Comparison of ENCODE assay signal across 25 cellular contexts in the genomic region with DNA sequence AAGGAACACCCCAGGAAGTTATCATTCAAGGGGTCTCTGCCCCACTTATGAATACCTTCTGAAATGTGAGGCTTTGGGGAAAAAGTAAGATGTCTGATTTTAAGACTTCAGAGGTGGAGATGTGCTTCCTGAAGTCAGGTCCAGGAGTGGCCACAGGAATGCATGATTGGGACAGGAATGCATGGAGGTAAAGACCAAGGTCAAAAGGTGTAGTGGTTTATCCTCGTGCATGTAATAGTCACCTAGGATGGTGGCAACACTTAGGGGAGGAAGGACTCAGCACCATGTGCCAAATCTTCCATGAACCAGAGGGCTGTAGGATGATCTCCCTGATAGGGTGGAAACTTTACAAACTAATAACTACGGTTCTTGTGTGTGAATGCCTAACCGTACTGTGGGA.
"Had no signal": no experiment of that assay in that cellular context is flagged by ENCODE, and none has a peak within 500 bp of the region (broad histone marks: within the 10 kb centered on the region; RNA-seq: fewer than 3 reads in every experiment).

No MANE protein-coding gene starts in this region.

- DNase-seq: dorsolateral prefrontal cortex; effector CD4-positive, alpha-beta T cell; foreskin fibroblast; gastrocnemius medialis; heart left ventricle; kidney glomerular epithelial cell; left ventricle myocardium superior; lower lobe of right lung; natural killer cell; right cardiac atrium; sigmoid colon; spleen; stimulated activated CD4-positive, alpha-beta T cell treated with anti-CD3 and anti-CD28 coated beads, Interleukin-4, amount 100 ng/mL, for 4 hours; stimulated activated naive CD8-positive, alpha-beta T cell treated with anti-CD3 and anti-CD28 coated beads, Interleukin-15, Interleukin-2, amounts not matched to agents 100 U/mL and 50 U/mL, for 24 hours; substantia nigra; testis; tibial artery had no signal

- H3K36me3 ChIP-seq: gastrocnemius medialis, heart left ventricle, lower lobe of right lung, prostate gland, sigmoid colon, spleen, tibial artery had no signal

- H3K9me3 Mint-ChIP-seq: natural killer cell; stimulated activated memory B cell treated with anti-CD40 and anti-IgM and Interleukin-4, amounts not matched to agents 10 μg/mL and 1 μg/mL and 100 μg/mL, for 72 hours; type B pancreatic cell had no signal

- H3K79me2 ChIP-seq: hepatocyte had no signal

- H3K27me3 ChIP-seq: dorsolateral prefrontal cortex, gastrocnemius medialis, heart left ventricle, hepatocyte, sigmoid colon, testis, tibial artery had no signal

- H3K4me2 ChIP-seq: hepatocyte had no signal

- H3K27ac ChIP-seq: dorsolateral prefrontal cortex, epithelial cell of prostate, gastrocnemius medialis, heart left ventricle, hepatocyte, lower lobe of right lung, prostate gland, sigmoid colon, spleen, testis, tibial artery had no signal

- H2AFZ ChIP-seq: hepatocyte had no signal

- H3K4me1 ChIP-seq: gastrocnemius medialis, heart left ventricle, lower lobe of right lung, prostate gland, sigmoid colon, spleen, testis, tibial artery had no signal

- FAIRE-seq: colon, islet of Langerhans had no signal

- H3K9me3 ChIP-seq: gastrocnemius medialis, lower lobe of right lung, prostate gland, sigmoid colon, testis, tibial artery had no signal

- H3K4me3 Mint-ChIP-seq: memory B cell; natural killer cell; stimulated activated memory B cell treated with anti-CD40 and anti-IgM and Interleukin-4, amounts not matched to agents 10 μg/mL and 1 μg/mL and 100 μg/mL, for 72 hours; type B pancreatic cell had no signal

- H3K36me3 Mint-ChIP-seq: natural killer cell; stimulated activated memory B cell treated with anti-CD40 and anti-IgM and Interleukin-4, amounts not matched to agents 10 μg/mL and 1 μg/mL and 100 μg/mL, for 72 hours; type B pancreatic cell had no signal

- H3K4me3 ChIP-seq: dorsolateral prefrontal cortex, gastrocnemius medialis, heart left ventricle, hepatocyte, lower lobe of right lung, prostate gland, sigmoid colon, spleen, testis, tibial artery had no signal

- H3K27ac Mint-ChIP-seq: memory B cell; natural killer cell; stimulated activated memory B cell treated with anti-CD40 and anti-IgM and Interleukin-4, amounts not matched to agents 10 μg/mL and 1 μg/mL and 100 μg/mL, for 72 hours; type B pancreatic cell had no signal

- H3K27me3 Mint-ChIP-seq: stimulated activated memory B cell treated with anti-CD40 and anti-IgM and Interleukin-4, amounts not matched to agents 10 μg/mL and 1 μg/mL and 100 μg/mL, for 72 hours had no signal

- H3K4me1 Mint-ChIP-seq: memory B cell; natural killer cell; stimulated activated memory B cell treated with anti-CD40 and anti-IgM and Interleukin-4, amounts not matched to agents 10 μg/mL and 1 μg/mL and 100 μg/mL, for 72 hours had no signal
